In genomic region chrX:43939187-43939926, GRCh38 we compare ENCODE assay signal across 13 cellular contexts. TPM values are rescaled to one million over a fixed set of nuclear protein-coding genes. Genes with fewer than 3 reads are reported as not detected.
A peak's percentile ranks its signal among the peaks of the same experiment; 100 is the strongest.
DNase-seq lines count a peak whose midpoint lies in the region; ATAC-seq, FAIRE-seq and TF ChIP-seq lines count a peak whose summit lies in the region.
"Had no signal": no experiment of that assay in that cellular context is flagged by ENCODE, and none has a peak within 500 bp of the region (broad histone marks: within the 10 kb centered on the region; RNA-seq: fewer than 3 reads in every experiment).

No MANE protein-coding gene starts in this region.

- TF ChIP-seq CTCF in heart left ventricle (IDR thresholded peaks at IDR 0.05): peak in 10 of 12 donors; percentile 2 to 50 (median 32)
- no peak for TF ChIP-seq CTCF in bronchial epithelial cell (IDR thresholded peaks at IDR 0.05; ENCODE audit: insufficient read depth, low read length, severe bottlenecking)
- peak; percentile 11 to 32 (median 18) for TF ChIP-seq CTCF in uterus (IDR thresholded peaks at IDR 0.05)

- WGBS in heart left ventricle, 4 donors: 71 to 81% (median 75%) methylated on average over 3 of the region's 3 CpGs

- H3K4me3 ChIP-seq in heart left ventricle (no peak overlapping the region), bronchial epithelial cell (ENCODE audit: low read depth, low read length) (no peak overlapping the region), uterus (no peak overlapping the region)
- H3K4me3 ChIP-seq: HAP-1, mucosa of descending colon, ovary had no signal

- H3K27me3 ChIP-seq in heart left ventricle: peaks cover 0 to 25% (median 0%) of the 10 kb centered on the region in 9 donors
- no peaks in the 10 kb centered on the region for H3K27me3 ChIP-seq in bronchial epithelial cell (ENCODE audit: control insufficient read depth, insufficient read depth, low read length)
- no peaks in the 10 kb centered on the region for H3K27me3 ChIP-seq in uterus
- H3K27me3 ChIP-seq: ovary had no signal

- intact Hi-C loops in heart left ventricle (cut with DNase I): loop anchor here in 9 of 10 donors (1.0 to 10.0 kb wide), 6 partner anchors 102 to 382 kb away; no protein-coding TSS in a partner anchor
- intact Hi-C loops in cardiac septum (cut with DNase I): loop anchor here (2.0 to 10.0 kb wide), 2 partner anchors 103 to 375 kb away; no protein-coding TSS in a partner anchor
- intact Hi-C loops in uterus (cut with DNase I; ENCODE audit: low total_unique reads): no loop called here

- peak in 2 of 4 donors; percentile 50 to 59 for ATAC-seq in heart left ventricle
- no peak for ATAC-seq in activated naive CD4-positive, alpha-beta T cell treated with anti-CD3 and anti-CD28 coated beads, Interleukin-2, amount 50 U/mL, for 72 hours
- no peak for ATAC-seq in HG02759 (IDR thresholded peaks at IDR 0.05; ENCODE audit: unreplicated experiment)
- ATAC-seq: mucosa of descending colon had no signal

- no peaks in the 10 kb centered on the region for H3K4me1 ChIP-seq in heart left ventricle
- H3K4me1 ChIP-seq in uterus: no peaks in the 10 kb centered on the region
- H3K4me1 ChIP-seq: HAP-1 had no signal

- no peaks in the 10 kb centered on the region for H3K9me3 Mint-ChIP-seq in activated naive CD4-positive, alpha-beta T cell treated with anti-CD3 and anti-CD28 coated beads, Interleukin-2, amount 50 U/mL, for 72 hours
- H3K9me3 Mint-ChIP-seq: dendritic cell treated with granulocyte-macrophage colony-stimulating factor and Interleukin-4, amounts not matched to agents 40 ng/mL and 50 ng/mL, for 4 days had no signal

- no peaks in the 10 kb centered on the region for H3K36me3 Mint-ChIP-seq in activated naive CD4-positive, alpha-beta T cell treated with anti-CD3 and anti-CD28 coated beads, Interleukin-2, amount 50 U/mL, for 72 hours

- DNase-seq in heart left ventricle (no peak), cardiac septum (ENCODE audit: low spot score) (no peak), bronchial epithelial cell (ENCODE audit: low read depth) (peak; percentile 20), iris pigment epithelial cell (ENCODE audit: low read depth) (peak; percentile 14), uterus (no peak), NCI-H510A treated with DMSO at 0.1 percent for 48 hours (lab: John Stamatoyannopoulos, UW) (no peak)
- no peak for DNase-seq in activated naive CD4-positive, alpha-beta T cell treated with anti-CD3 and anti-CD28 coated beads, Interleukin-2, amount 50 U/mL, for 72 hours (ENCODE audit: low spot score in 2 of 2)
- DNase-seq: foreskin melanocyte, mucosa of descending colon, ovary had no signal

- no peak for FAIRE-seq in bronchial epithelial cell (lab: Jason Lieb, UNC)

- no peak for TF ChIP-seq POLR2A in heart left ventricle (IDR thresholded peaks at IDR 0.05)
- no peak for TF ChIP-seq POLR2A in uterus (IDR thresholded peaks at IDR 0.05)

- H3K36me3 ChIP-seq in heart left ventricle: no peaks in the 10 kb centered on the region
- no peaks in the 10 kb centered on the region for H3K36me3 ChIP-seq in bronchial epithelial cell (ENCODE audit: control insufficient read depth, insufficient read depth, low read length)
- no peaks in the 10 kb centered on the region for H3K36me3 ChIP-seq in uterus
- H3K36me3 ChIP-seq: HAP-1, ovary had no signal

- H3K27ac Mint-ChIP-seq in activated naive CD4-positive, alpha-beta T cell treated with anti-CD3 and anti-CD28 coated beads, Interleukin-2, amount 50 U/mL, for 72 hours: peak overlapping the region in 1 of 2 donors; percentile 55
- H3K27ac Mint-ChIP-seq: dendritic cell treated with granulocyte-macrophage colony-stimulating factor and Interleukin-4, amounts not matched to agents 40 ng/mL and 50 ng/mL, for 4 days had no signal

- H3K9me3 ChIP-seq in heart left ventricle (no peaks in the 10 kb centered on the region), uterus (no peaks in the 10 kb centered on the region)
- H3K9me3 ChIP-seq: HAP-1, mucosa of descending colon, ovary had no signal

- no peak overlapping the region for H3K27ac ChIP-seq in heart left ventricle
- no peak overlapping the region for H3K27ac ChIP-seq in uterus
- H3K27ac ChIP-seq: ovary had no signal

RNA-seq across cellular contexts. Expression of gene NDP, which starts 33.8 kb away (rescaled TPM):
- under 1 TPM in 3 of 9 donors, not detected in 6; 0.19 to 0.27 (median 0.21) TPM for total RNA-seq in heart left ventricle
- polyA plus RNA-seq in heart left ventricle: under 1 TPM in 1 of 2 donors, not detected in 1; 0.19 TPM
- total RNA-seq in cardiac septum: 0.86 TPM
- not detected in 2 replicates for total RNA-seq in bronchial epithelial cell
- 10 to 100 TPM in 1 of 4 donors, 1 to 10 TPM in 3; 4.4 to 25.2 (median 6.9) TPM for total RNA-seq in uterus
- not detected for total RNA-seq in activated naive CD4-positive, alpha-beta T cell treated with anti-CD3 and anti-CD28 coated beads, Interleukin-2, amount 50 U/mL, for 72 hours
- total RNA-seq: mucosa of descending colon had no signal

RNA-seq across cellular contexts. Expression of gene MAOB, which starts 57.1 kb away (rescaled TPM):
- total RNA-seq in heart left ventricle (100 to 1,000 TPM in 5 of 9 donors, 10 to 100 TPM in 4; 64.4 to 163 (median 127) TPM), cardiac septum (111 TPM), bronchial epithelial cell (under 0.01 and 0.13 TPM in 2 replicates), uterus (100 to 1,000 TPM in 1 of 4 donors, 10 to 100 TPM in 3; 32.9 to 131 (median 58.2) TPM)
- polyA plus RNA-seq in heart left ventricle: 10 to 100 TPM; 30.3 to 54.8 TPM
- total RNA-seq in activated naive CD4-positive, alpha-beta T cell treated with anti-CD3 and anti-CD28 coated beads, Interleukin-2, amount 50 U/mL, for 72 hours: not detected

Comparison
In these comparisons a context has a peak if more than half of its experiments do, and no peak if none do; other contexts are left out.
1. DNase-seq: peak in bronchial epithelial cell (single experiment) and iris pigment epithelial cell (single experiment); none in heart left ventricle (0 of 5), cardiac septum (single experiment), uterus (0 of 2), NCI-H510A treated with DMSO at 0.1 percent for 48 hours (single experiment) and activated naive CD4-positive, alpha-beta T cell treated with anti-CD3 and anti-CD28 coated beads, Interleukin-2, amount 50 U/mL, for 72 hours (0 of 2).
2. RNA of gene MAOB, which starts 57.1 kb away (total RNA-seq): 64.4 to 163 TPM in heart left ventricle, 111 TPM in cardiac septum (single experiment) and 32.9 to 131 TPM in uterus; under 0.01 to 0.13 TPM in bronchial epithelial cell and not detected in activated naive CD4-positive, alpha-beta T cell treated with anti-CD3 and anti-CD28 coated beads, Interleukin-2, amount 50 U/mL, for 72 hours; every median in the first group is over 10 times any median in the second.